In genomic region chr3:185216587-185216918, GRCh38 we compare ENCODE assay signal across 9 cellular contexts. TPM values are rescaled to one million over a fixed set of nuclear protein-coding genes. Genes with fewer than 3 reads are reported as not detected.
DNase-seq lines count a peak whose midpoint lies in the region; TF ChIP-seq lines count a peak whose summit lies in the region.
"Had no signal": no experiment of that assay in that cellular context is flagged by ENCODE, and none has a peak within 500 bp of the region (broad histone marks: within the 10 kb centered on the region; RNA-seq: fewer than 3 reads in every experiment).

No MANE protein-coding gene starts in this region.

- H3K9me3 ChIP-seq in H9 (ENCODE audit: control insufficient read depth, low read depth, low read length): no peaks in the 10 kb centered on the region
- H3K9me3 ChIP-seq in iPS-18a (ENCODE audit: control insufficient read depth, low read depth, low read length): no peaks in the 10 kb centered on the region
- no peaks in the 10 kb centered on the region for H3K9me3 ChIP-seq in WERI-Rb-1 (ENCODE audit: severe bottlenecking)

- H3K9ac ChIP-seq in H9 (ENCODE audit: extremely low read depth, insufficient read length, low read length) (no peak overlapping the region), iPS-18a (ENCODE audit: low read length) (peak overlapping the region; percentile 36), rectal smooth muscle tissue (ENCODE audit: low read length) (no peak overlapping the region)

- H3K14ac ChIP-seq in H9 (ENCODE audit: insufficient read depth, low read length): no peak overlapping the region

- H3K18ac ChIP-seq in H9 (ENCODE audit: insufficient read length, low read depth, low read length): no peak overlapping the region

- DNase-seq in H9 (no peak), mucosa of gallbladder (ENCODE audit: low spot score) (no peak), NCI-H1694 treated with DMSO at 0.1 percent for 48 hours (lab: John Stamatoyannopoulos, UW) (no peak), MV-4-11 (lab: John Stamatoyannopoulos, UW) (no peak), WERI-Rb-1 (no peak)
- DNase-seq: natural killer cell had no signal

- H2BK20ac ChIP-seq in H9 (ENCODE audit: low read depth, low read length, poor library complexity, severe bottlenecking): no peak overlapping the region

- H2BK12ac ChIP-seq in H9 (ENCODE audit: insufficient read length, low read depth, low read length): no peak overlapping the region

- H3K79me1 ChIP-seq in H9 (ENCODE audit: insufficient read depth, low read depth, low read length, poor library complexity, severe bottlenecking): no peaks in the 10 kb centered on the region

- no peak overlapping the region for H2AK5ac ChIP-seq in H9 (ENCODE audit: insufficient read length, low read length)

- no peaks in the 10 kb centered on the region for H3K23me2 ChIP-seq in H9 (ENCODE audit: insufficient read length, low read depth, low read length, poor library complexity, severe bottlenecking)

- no peaks in the 10 kb centered on the region for H3K27me3 ChIP-seq in H9 (ENCODE audit: insufficient read depth, low read length)
- H3K27me3 ChIP-seq in iPS-18a (ENCODE audit: control insufficient read depth, insufficient read depth, low read length): no peaks in the 10 kb centered on the region
- H3K27me3 ChIP-seq in rectal smooth muscle tissue (ENCODE audit: control insufficient read depth, insufficient read depth, low read length): no peaks in the 10 kb centered on the region
- H3K27me3 ChIP-seq in WERI-Rb-1 (ENCODE audit: insufficient read depth, low read depth, severe bottlenecking): no peaks in the 10 kb centered on the region

- TF ChIP-seq CTCF in H9 (conservative IDR thresholded peaks at IDR 0.05) (no peak), WERI-Rb-1 (IDR thresholded peaks at IDR 0.05; ENCODE audit: low read depth, low read length) (no peak)

- no peaks in the 10 kb centered on the region for H3K27me3 Mint-ChIP-seq in H9 (ENCODE audit: low read depth)

- H4K5ac ChIP-seq in H9 (ENCODE audit: insufficient read length, low read depth, low read length): no peak overlapping the region

- peak overlapping the region in 2 of 3 experiments; percentile 21 to 96; a peak in 4 of 7 replicates for H3K27ac Mint-ChIP-seq in H9
- H3K27ac Mint-ChIP-seq: natural killer cell had no signal

- no peak overlapping the region for H3K23ac ChIP-seq in H9 (ENCODE audit: insufficient read length, low read depth, low read length)

- no peak overlapping the region for H2BK15ac ChIP-seq in H9 (ENCODE audit: low read depth, low read length)

- H3K4me3 Mint-ChIP-seq in H9: peak overlapping the region in 1 of 2 experiments; percentile 43; a peak in 3 of 5 replicates
- H3K4me3 Mint-ChIP-seq: natural killer cell had no signal

- no peak overlapping the region for H2AFZ ChIP-seq in H9 (ENCODE audit: low read length)

- H3K9me3 Mint-ChIP-seq in H9: no peaks in the 10 kb centered on the region
- H3K9me3 Mint-ChIP-seq: natural killer cell had no signal

- peak overlapping the region; percentile 48 for H3K4me3 ChIP-seq in iPS-18a (ENCODE audit: low read length)
- H3K4me3 ChIP-seq in rectal smooth muscle tissue (ENCODE audit: low read length): peak overlapping the region; percentile 22
- no peak overlapping the region for H3K4me3 ChIP-seq in WERI-Rb-1 (ENCODE audit: low read depth, low read length)

- no peak overlapping the region for H3T11ph ChIP-seq in H9 (ENCODE audit: low read length)

- WGBS in H9 (ENCODE audit: extremely low coverage, insufficient read length, low lambda C conversion rate): no CpG with 5 or more reads among the region's 3 CpGs

- H3K4me1 Mint-ChIP-seq in H9: peaks cover 14 to 15% of the 10 kb centered on the region in 2 experiments
- H3K4me1 Mint-ChIP-seq: natural killer cell had no signal

- H3K4me2 ChIP-seq in H9 (ENCODE audit: insufficient read depth, insufficient read length, low read length): peak overlapping the region; percentile 17

- H3K36me3 Mint-ChIP-seq in H9 (ENCODE audit: insufficient read depth in 1 of 3, low read depth in 3 of 3): no peaks in the 10 kb centered on the region
- H3K36me3 Mint-ChIP-seq: natural killer cell had no signal

- no peak overlapping the region for H4K91ac ChIP-seq in H9 (ENCODE audit: insufficient read length, low read depth, low read length)

- H4K8ac ChIP-seq in H9 (replicated peaks; ENCODE audit: insufficient read length, low read depth, low read length): no peak overlapping the region

- H3K36me3 ChIP-seq in iPS-18a (ENCODE audit: control insufficient read depth, low read depth, low read length) (no peaks in the 10 kb centered on the region), rectal smooth muscle tissue (ENCODE audit: control insufficient read depth, insufficient read depth, low read length) (no peaks in the 10 kb centered on the region), WERI-Rb-1 (no peaks in the 10 kb centered on the region)

- no peak overlapping the region for H2BK5ac ChIP-seq in H9 (ENCODE audit: insufficient read length, low read length)

- H3K56ac ChIP-seq in H9 (ENCODE audit: insufficient read length, low read depth, low read length): no peak overlapping the region

- H3K79me2 ChIP-seq in H9 (ENCODE audit: insufficient read depth, low read length): no peaks in the 10 kb centered on the region

- H3K4me1 ChIP-seq in H9 (ENCODE audit: insufficient read depth, low read length): no peaks in the 10 kb centered on the region; the same call in 1 of the 2 replicates
- peaks cover 10% of the 10 kb centered on the region for H3K4me1 ChIP-seq in iPS-18a (ENCODE audit: control insufficient read depth, low read depth, low read length)
- no peaks in the 10 kb centered on the region for H3K4me1 ChIP-seq in rectal smooth muscle tissue (ENCODE audit: control insufficient read depth, insufficient read depth, low read length)

- H2BK120ac ChIP-seq in H9 (ENCODE audit: low read depth, low read length, poor library complexity, severe bottlenecking): no peak overlapping the region

- no peak overlapping the region for H3K27ac ChIP-seq in H9 (ENCODE audit: insufficient read length, low read depth, low read length)
- peak overlapping the region; percentile 49 for H3K27ac ChIP-seq in angular gyrus (ENCODE audit: low read depth, low read length)
- H3K27ac ChIP-seq in iPS-18a (ENCODE audit: low read length): peak overlapping the region; percentile 30
- H3K27ac ChIP-seq in rectal smooth muscle tissue (ENCODE audit: low read depth, low read length): no peak overlapping the region
- H3K27ac ChIP-seq in WERI-Rb-1: no peak overlapping the region

- H3K4ac ChIP-seq in H9 (ENCODE audit: low read depth, low read length): no peak overlapping the region

- no peaks in the 10 kb centered on the region for H4K20me1 ChIP-seq in H9 (ENCODE audit: control insufficient read depth, insufficient read depth, insufficient read length)

RNA-seq across cellular contexts. Expression of gene EHHADH, which starts 37.3 kb away (rescaled TPM):
- 2.1 and 2.7 TPM in 2 replicates for total RNA-seq in H9 (2021)
- 25.0 TPM for total RNA-seq in mucosa of gallbladder

Comparison
In these comparisons a context has a peak if more than half of its experiments do, and no peak if none do; other contexts are left out.
1. H3K27ac ChIP-seq: peak in angular gyrus (single experiment) and iPS-18a (single experiment); none in H9 (single experiment), rectal smooth muscle tissue (single experiment) and WERI-Rb-1 (single experiment).